In genomic region chr9:2791246-2791645, GRCh38 we compare ENCODE assay signal across 36 cellular contexts.
"Had no signal": no experiment of that assay in that cellular context is flagged by ENCODE, and none has a peak within 500 bp of the region (broad histone marks: within the 10 kb centered on the region; RNA-seq: fewer than 3 reads in every experiment).

No MANE protein-coding gene starts in this region.

- H3K27ac ChIP-seq: ascending aorta, cardiac muscle cell, WERI-Rb-1 had no signal

- H3K4me1 Mint-ChIP-seq: activated CD4-positive, alpha-beta T cell treated with anti-CD3 and anti-CD28 coated beads for 36 hours; activated CD4-positive, alpha-beta T cell treated with anti-CD3 and anti-CD28 coated beads, Interleukin-2, amount 10 ng/mL, durations not matched to agents 7 days and 5 days; activated naive CD4-positive, alpha-beta T cell treated with anti-CD3 and anti-CD28 coated beads, Interleukin-2, amount 10 ng/mL, durations not matched to agents 7 days and 5 days; activated naive CD4-positive, alpha-beta T cell treated with anti-CD3 and anti-CD28 coated beads, Interleukin-2, amount 50 U/mL, for 24 hours; activated naive CD8-positive, alpha-beta T cell treated with anti-CD3 and anti-CD28 coated beads, Interleukin-2, amount 10 ng/mL, durations not matched to agents 7 days and 5 days; activated naive CD8-positive, alpha-beta T cell treated with anti-CD3 and anti-CD28 coated beads, Interleukin-2, amount 50 U/mL, for 24 hours; brain; central memory CD8-positive, alpha-beta T cell; WTC11 had no signal

- FAIRE-seq: bronchial epithelial cell had no signal

- H3K9me3 ChIP-seq: ascending aorta had no signal

- ATAC-seq: activated CD4-positive, alpha-beta T cell treated with anti-CD3 and anti-CD28 coated beads for 36 hours; activated CD4-positive, CD25-positive, alpha-beta regulatory T cell treated with anti-CD3 and anti-CD28 coated beads, Interleukin-2, amount 50 U/mL, for 24 hours; activated CD8-positive, alpha-beta memory T cell treated with anti-CD3 and anti-CD28 coated beads, Interleukin-2, amount 10 ng/mL, durations not matched to agents 7 days and 5 days; activated naive CD8-positive, alpha-beta T cell treated with anti-CD3 and anti-CD28 coated beads, Interleukin-2, amount 50 U/mL, for 24 hours; WTC11 had no signal

- H3K4me1 ChIP-seq: ascending aorta had no signal

- H3K27me3 ChIP-seq: ascending aorta, cardiac muscle cell had no signal

- H3K27me3 Mint-ChIP-seq: activated CD4-positive, alpha-beta memory T cell treated with anti-CD3 and anti-CD28 coated beads, Interleukin-2, amount 10 ng/mL, durations not matched to agents 7 days and 5 days; activated CD4-positive, alpha-beta T cell treated with anti-CD3 and anti-CD28 coated beads for 36 hours; activated CD4-positive, alpha-beta T cell treated with anti-CD3 and anti-CD28 coated beads, Interleukin-2, amount 10 ng/mL, durations not matched to agents 7 days and 5 days; activated CD8-positive, alpha-beta memory T cell treated with anti-CD3 and anti-CD28 coated beads, Interleukin-2, amount 10 ng/mL, durations not matched to agents 7 days and 5 days; activated naive CD4-positive, alpha-beta T cell treated with anti-CD3 and anti-CD28 coated beads, Interleukin-2, amount 10 ng/mL, durations not matched to agents 7 days and 5 days; activated naive CD4-positive, alpha-beta T cell treated with anti-CD3 and anti-CD28 coated beads, Interleukin-2, amount 50 U/mL, for 24 hours; activated naive CD8-positive, alpha-beta T cell; activated naive CD8-positive, alpha-beta T cell treated with anti-CD3 and anti-CD28 coated beads, Interleukin-2, amount 10 ng/mL, durations not matched to agents 7 days and 5 days; activated naive CD8-positive, alpha-beta T cell treated with anti-CD3 and anti-CD28 coated beads, Interleukin-2, amount 50 U/mL, for 24 hours; activated T-cell treated with anti-CD3 and anti-CD28 coated beads, Interleukin-2, amount 50 U/mL, for 24 hours; brain; central memory CD8-positive, alpha-beta T cell had no signal

- H3K4me3 ChIP-seq: ascending aorta, cardiac muscle cell had no signal

- H3K27ac Mint-ChIP-seq: activated CD4-positive, alpha-beta T cell treated with anti-CD3 and anti-CD28 coated beads for 36 hours; activated CD4-positive, alpha-beta T cell treated with anti-CD3 and anti-CD28 coated beads, Interleukin-2, amount 10 ng/mL, durations not matched to agents 7 days and 5 days; activated naive CD4-positive, alpha-beta T cell treated with anti-CD3 and anti-CD28 coated beads, Interleukin-2, amount 10 ng/mL, durations not matched to agents 7 days and 5 days; activated naive CD4-positive, alpha-beta T cell treated with anti-CD3 and anti-CD28 coated beads, Interleukin-2, amount 50 U/mL, for 24 hours; activated naive CD8-positive, alpha-beta T cell; activated naive CD8-positive, alpha-beta T cell treated with anti-CD3 and anti-CD28 coated beads, Interleukin-2, amount 10 ng/mL, durations not matched to agents 7 days and 5 days; activated naive CD8-positive, alpha-beta T cell treated with anti-CD3 and anti-CD28 coated beads, Interleukin-2, amount 50 U/mL, for 24 hours; activated T-cell treated with anti-CD3 and anti-CD28 coated beads, Interleukin-2, amount 50 U/mL, for 24 hours; brain; T-helper 1 cell treated with Interleukin-12 subunit alpha and Interleukin-12 subunit beta and Interleukin-4 antibody, amounts not matched to agents 30 μg/mL and 1 μg/mL, for 36 hours; WTC11 had no signal

- H3K4me3 Mint-ChIP-seq: activated CD4-positive, alpha-beta memory T cell treated with anti-CD3 and anti-CD28 coated beads, Interleukin-2, amount 10 ng/mL, durations not matched to agents 7 days and 5 days; activated CD4-positive, alpha-beta T cell treated with anti-CD3 and anti-CD28 coated beads for 36 hours; activated CD4-positive, alpha-beta T cell treated with anti-CD3 and anti-CD28 coated beads, Interleukin-2, amount 10 ng/mL, durations not matched to agents 7 days and 5 days; activated CD8-positive, alpha-beta memory T cell treated with anti-CD3 and anti-CD28 coated beads, Interleukin-2, amount 10 ng/mL, durations not matched to agents 7 days and 5 days; activated naive CD4-positive, alpha-beta T cell treated with anti-CD3 and anti-CD28 coated beads, Interleukin-2, amount 10 ng/mL, durations not matched to agents 7 days and 5 days; activated naive CD4-positive, alpha-beta T cell treated with anti-CD3 and anti-CD28 coated beads, Interleukin-2, amount 50 U/mL, for 24 hours; activated naive CD8-positive, alpha-beta T cell; activated naive CD8-positive, alpha-beta T cell treated with anti-CD3 and anti-CD28 coated beads, Interleukin-2, amount 10 ng/mL, durations not matched to agents 7 days and 5 days; activated naive CD8-positive, alpha-beta T cell treated with anti-CD3 and anti-CD28 coated beads, Interleukin-2, amount 50 U/mL, for 24 hours; activated T-cell treated with anti-CD3 and anti-CD28 coated beads, Interleukin-2, amount 50 U/mL, for 24 hours; brain; central memory CD8-positive, alpha-beta T cell; T-helper 1 cell treated with Interleukin-12 subunit alpha and Interleukin-12 subunit beta and Interleukin-4 antibody, amounts not matched to agents 30 μg/mL and 1 μg/mL, for 36 hours; T-helper 2 cell treated with Interferon-gamma antibody and Interleukin-4, amounts not matched to agents 5 μg/mL and 100 μg/mL, for 36 hours; WTC11 had no signal

- DNase-seq: activated CD4-positive, alpha-beta memory T cell treated with anti-CD3 and anti-CD28 coated beads, Interleukin-2, amount 10 ng/mL, durations not matched to agents 7 days and 5 days; activated CD4-positive, alpha-beta T cell treated with anti-CD3 and anti-CD28 coated beads for 1 hour; activated CD4-positive, alpha-beta T cell treated with anti-CD3 and anti-CD28 coated beads for 36 hours; activated CD4-positive, alpha-beta T cell treated with anti-CD3 and anti-CD28 coated beads for 48 hours; activated CD4-positive, alpha-beta T cell treated with anti-CD3 and anti-CD28 coated beads, Interleukin-2, amount 10 ng/mL, durations not matched to agents 7 days and 5 days; activated CD4-positive, alpha-beta T cell treated with anti-CD3 and anti-CD28 coated beads, Interleukin-2, amount 50 U/mL, for 48 hours; activated CD4-positive, CD25-positive, alpha-beta regulatory T cell; activated CD8-positive, alpha-beta memory T cell treated with anti-CD3 and anti-CD28 coated beads for 24 hours; activated CD8-positive, alpha-beta memory T cell treated with anti-CD3 and anti-CD28 coated beads, Interleukin-2, amount 10 ng/mL, durations not matched to agents 7 days and 5 days; activated CD8-positive, alpha-beta memory T cell treated with anti-CD3 and anti-CD28 coated beads, Interleukin-2, amount 50 U/mL, for 48 hours; activated effector memory CD4-positive, alpha-beta T cell treated with Interleukin-2 at 50 U/mL for 16 hours; activated gamma-delta T cell; activated naive CD4-positive, alpha-beta T cell treated with anti-CD3 and anti-CD28 coated beads, Interleukin-2, amount 10 ng/mL, durations not matched to agents 7 days and 5 days; activated naive CD4-positive, alpha-beta T cell treated with Interleukin-2 at 50 U/mL for 16 hours; activated naive CD8-positive, alpha-beta T cell treated with anti-CD3 and anti-CD28 coated beads, Interleukin-2, amount 10 ng/mL, durations not matched to agents 7 days and 5 days; activated naive CD8-positive, alpha-beta T cell treated with anti-CD3 and anti-CD28 coated beads, Interleukin-2, amount 50 U/mL, for 24 hours; activated T-cell treated with anti-CD3 and anti-CD28 coated beads, Interleukin-2, amount 50 U/mL, for 24 hours; activated T-cell treated with anti-CD3 and anti-CD28 coated beads, Interleukin-2, amount 50 U/mL, for 48 hours; amygdala; anterior cingulate cortex; caudate nucleus; cerebellar nuclear complex; T-helper 1 cell; T-helper 9 cell; WERI-Rb-1 had no signal
